9 cellular contexts compared by ENCODE assay signal in the genomic region with DNA sequence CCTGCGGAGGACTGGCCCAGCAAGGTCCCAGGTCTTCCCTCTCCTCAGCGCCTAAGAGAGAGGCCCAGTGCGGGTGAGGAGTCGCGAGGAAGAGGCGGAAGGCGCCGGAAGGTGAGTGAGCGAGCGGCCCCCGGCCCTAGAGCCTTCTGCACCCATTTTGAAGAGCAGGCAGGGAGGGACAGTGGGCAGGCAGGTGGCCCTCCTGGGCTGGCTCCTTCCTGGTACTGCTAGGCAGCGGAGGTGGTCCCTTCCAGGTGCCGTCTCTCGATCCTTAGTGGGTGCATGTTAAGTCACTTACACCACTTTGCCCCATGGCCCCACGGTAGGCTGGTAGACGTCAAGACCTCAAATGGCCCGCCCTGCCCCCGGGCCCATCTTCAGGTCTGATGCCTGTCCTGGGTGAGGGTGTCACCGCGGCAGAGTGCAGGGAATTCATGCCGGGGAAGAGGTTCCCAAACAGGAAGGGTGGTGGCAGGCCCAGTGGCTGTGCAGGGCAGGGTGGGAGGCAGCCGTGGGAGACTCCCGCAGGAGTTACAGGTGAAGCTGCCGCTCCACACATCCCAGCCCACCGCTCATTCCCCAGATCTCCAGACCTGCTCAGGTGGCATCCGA. TPM values are rescaled to one million over a fixed set of nuclear protein-coding genes. Genes with fewer than 3 reads are reported as not detected.
DNase-seq lines count a peak whose midpoint lies in the region; ATAC-seq, FAIRE-seq and TF ChIP-seq lines count a peak whose summit lies in the region.
"Had no signal": no experiment of that assay in that cellular context is flagged by ENCODE, and none has a peak within 500 bp of the region (broad histone marks: within the 10 kb centered on the region; RNA-seq: fewer than 3 reads in every experiment).

No MANE protein-coding gene starts in this region.

- H3K36me3 Mint-ChIP-seq in WTC11 = no peaks in the 10 kb centered on the region

- intact Hi-C loops in right cardiac atrium (cut with DNase I) = no loop called here

- no peaks in the 10 kb centered on the region for H3K27me3 ChIP-seq in right cardiac atrium (ENCODE audit: control insufficient read depth, insufficient read depth)

- no peak for TF ChIP-seq CTCF in WTC11 (IDR thresholded peaks at IDR 0.05)

- peaks cover 8% of the 10 kb centered on the region for H3K4me1 ChIP-seq in right cardiac atrium (ENCODE audit: control insufficient read depth, insufficient read depth, low read length)

- no peaks in the 10 kb centered on the region for H3K9me3 Mint-ChIP-seq in WTC11

- H3K9me3 ChIP-seq in right cardiac atrium (ENCODE audit: control insufficient read depth, low read length) = no peaks in the 10 kb centered on the region

- no peak for DNase-seq in GM12892 (ENCODE audit: insufficient read length)
- no peak for DNase-seq in WTC11 (ENCODE audit: low spot score)
- peak in 2 of 3 donors; percentile 4 to 35 for DNase-seq in right cardiac atrium
- no peak for DNase-seq in skeletal muscle cell (ENCODE audit: low read depth)
- no peak for DNase-seq in DMS153 treated with DMSO at 0.1 percent for 48 hours (lab: John Stamatoyannopoulos, UW; ENCODE audit: unreplicated experiment)
- DNase-seq in cortex of kidney (lab: John Stamatoyannopoulos, UW) = no peak
- DNase-seq in activated CD4-positive, alpha-beta T cell treated with anti-CD3 and anti-CD28 coated beads, Interleukin-2, amount 50 U/mL, for 48 hours = no peak
- DNase-seq: NCI-H524 treated with DMSO at 0.1 percent for 48 hours had no signal

- WGBS in right cardiac atrium = 42% methylated on average over 26 of the region's 26 CpGs

- TF ChIP-seq POLR2A in GM12892 (IDR thresholded peaks at IDR 0.05; ENCODE audit: low read depth, low read length) = no peak

- no peak overlapping the region for H3K27ac Mint-ChIP-seq in WTC11

- no peak overlapping the region for H3K27ac ChIP-seq in right cardiac atrium (ENCODE audit: low read length)

- H3K4me3 ChIP-seq in right cardiac atrium (ENCODE audit: low read length) = peak overlapping the region; percentile 50
- H3K4me3 ChIP-seq in skeletal muscle cell (ENCODE audit: low read depth, low read length) = peak overlapping the region; percentile 40

- ATAC-seq in WTC11 = peak; percentile 27; the same call in 1 of the 2 replicates
- no peak for ATAC-seq in right cardiac atrium
- ATAC-seq in GM21360 (IDR thresholded peaks at IDR 0.05; ENCODE audit: unreplicated experiment) = no peak

- H3K27me3 Mint-ChIP-seq in WTC11 (ENCODE audit: low read depth) = peaks cover 38% of the 10 kb centered on the region

- POLR2A ChIA-PET in WTC11 (lab: Charles Lee) = no interaction called here

- CTCF ChIA-PET in WTC11 (lab: Charles Lee) = interaction anchor here (0.7 to 15.1 kb wide), 8 partner anchors 13 to 56 kb away, joined by 3 to 224 read pairs (median 6); a partner anchor contains a TSS

- peaks cover 24% of the 10 kb centered on the region for H3K4me1 Mint-ChIP-seq in WTC11

- H3K4me3 Mint-ChIP-seq in WTC11 = peak overlapping the region; percentile 73

- FAIRE-seq in GM12892 (lab: Jason Lieb, UNC) = peak; percentile 14

TF ChIP-seq in WTC11, 78 proteins besides CTCF, POLR2A, EP300 and RAD21:
- no peak for TF ChIP-seq ZNF232 (CRISPR knock-in tag; IDR thresholded peaks at IDR 0.05)
- 0 out of 2 replicates have a peak, but pooled peaks have one; percentile 26 for TF ChIP-seq KAT7 (CRISPR knock-in tag; IDR thresholded peaks at IDR 0.05; ENCODE audit: borderline replicate concordance)

RNA-seq across cellular contexts. Expression of a gene that starts 14.4 kb away (rescaled TPM):
- polyA plus RNA-seq in GM12892 (2012; ENCODE audit: missing spikeins) = 1.4 TPM
- total RNA-seq in WTC11 (2021) (8.7 to 11.7 TPM (median 9.6 TPM) in 3 replicates), right cardiac atrium (10 to 100 TPM in 3 of 4 donors, 1 to 10 TPM in 1; 9.2 to 22.6 (median 16.8) TPM)
- 13.0 TPM for polyA plus RNA-seq in right cardiac atrium

RNA-seq across cellular contexts. Expression of a gene that starts 29.6 kb away (rescaled TPM):
- not detected for polyA plus RNA-seq in GM12892 (2012; ENCODE audit: missing spikeins)
- 1.2 to 1.7 TPM (median 1.4 TPM) in 3 replicates for total RNA-seq in WTC11 (2021)
- total RNA-seq in right cardiac atrium = 1 to 10 TPM in 3 of 4 donors, under 1 TPM in 1; 0.42 to 5.0 (median 4.4) TPM
- polyA plus RNA-seq in right cardiac atrium = 0.68 TPM

RNA-seq across cellular contexts. Expression of a gene that starts 54.5 kb away (rescaled TPM):
- 8.8 TPM for polyA plus RNA-seq in GM12892 (2012; ENCODE audit: missing spikeins)
- total RNA-seq in WTC11 (2021) (14.2 to 18.5 TPM (median 15.2 TPM) in 3 replicates), right cardiac atrium (10 to 100 TPM; 11.5 to 28.9 (median 21.7) TPM)
- 18.5 TPM for polyA plus RNA-seq in right cardiac atrium

Comparison
In these comparisons a context has a peak if more than half of its experiments do, and no peak if none do; other contexts are left out.
1. DNase-seq: peak in right cardiac atrium (2 of 3); none in GM12892 (single experiment), WTC11 (single experiment), skeletal muscle cell (single experiment), DMS153 treated with DMSO at 0.1 percent for 48 hours (single experiment), cortex of kidney (single experiment) and activated CD4-positive, alpha-beta T cell treated with anti-CD3 and anti-CD28 coated beads, Interleukin-2, amount 50 U/mL, for 48 hours (0 of 2).